ENCODE assay signal across 10 cellular contexts in the genomic region with DNA sequence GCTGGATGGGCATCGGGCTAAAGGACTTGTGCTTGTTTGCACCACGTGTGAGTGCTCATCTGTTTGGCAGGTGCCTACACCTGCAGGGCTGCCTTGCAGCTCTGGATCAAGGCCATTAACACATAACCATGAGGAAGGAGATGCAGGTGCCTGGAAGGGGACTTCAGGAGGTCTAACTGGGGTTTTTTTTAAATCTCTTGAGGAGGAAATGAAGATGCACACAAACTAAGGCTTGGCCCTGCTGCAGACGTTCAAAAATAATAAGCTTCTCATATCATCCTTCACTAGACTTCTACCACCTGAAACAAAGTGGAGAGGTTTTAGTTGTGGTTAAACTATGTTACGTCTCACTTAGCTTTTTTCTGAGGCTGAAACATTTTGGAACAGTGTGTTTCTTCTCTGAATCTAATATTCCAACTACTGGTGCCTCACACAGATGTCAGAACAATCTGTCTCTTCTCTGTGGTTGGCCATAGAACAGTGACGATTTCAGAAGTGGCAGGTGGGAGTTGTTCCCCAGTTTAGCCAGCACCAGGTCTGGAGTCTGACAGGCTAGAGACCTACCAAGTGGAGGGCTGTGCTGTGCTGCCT. TPM values are rescaled to one million over a fixed set of nuclear protein-coding genes. Genes with fewer than 3 reads are reported as not detected.
DNase-seq lines count a peak whose midpoint lies in the region; ATAC-seq and TF ChIP-seq lines count a peak whose summit lies in the region.
"Had no signal": no experiment of that assay in that cellular context is flagged by ENCODE, and none has a peak within 500 bp of the region (broad histone marks: within the 10 kb centered on the region; RNA-seq: fewer than 3 reads in every experiment).

No MANE protein-coding gene starts in this region.

- H4K91ac ChIP-seq in trophoblast cell (ENCODE audit: low read depth, low read length), result no peak overlapping the region

- H3K4me1 ChIP-seq in DND-41 (ENCODE audit: insufficient read depth, low read length) (peaks cover 8% of the 10 kb centered on the region; the same call in 1 of the 2 replicates), OCI-LY1 (ENCODE audit: insufficient read depth, low read length, severe bottlenecking) (peaks cover 99% of the 10 kb centered on the region), trophoblast cell (ENCODE audit: control insufficient read depth in 1 of 2, insufficient read depth in 2 of 2, low read length in 2 of 2) (peaks cover 14 to 23% of the 10 kb centered on the region in 2 experiments)

- H3K9ac ChIP-seq in DND-41 (ENCODE audit: low read depth, low read length), result no peak overlapping the region
- H3K9ac ChIP-seq in OCI-LY1 (ENCODE audit: low read length), result peak overlapping the region; percentile 34; the same call in 1 of the 2 replicates
- no peak overlapping the region for H3K9ac ChIP-seq in trophoblast cell (ENCODE audit: low read length)

- H4K8ac ChIP-seq in trophoblast cell (ENCODE audit: low read depth, low read length), result no peak overlapping the region

- peaks cover 11% of the 10 kb centered on the region for H3K79me1 ChIP-seq in trophoblast cell (ENCODE audit: low read length)

- DNase-seq in DND-41, result no peak
- DNase-seq in Right ventricle myocardium superior, result no peak
- no peak for DNase-seq in AG20443 (ENCODE audit: low spot score)
- DNase-seq in trophoblast cell, result no peak
- DNase-seq: activated effector memory CD4-positive, alpha-beta T cell treated with anti-CD3 and anti-CD28 coated beads, Interleukin-2, amount 50 U/mL, for 16 hours had no signal

- H3K79me2 ChIP-seq in DND-41 (ENCODE audit: insufficient read depth, low read length), result peaks cover 86% of the 10 kb centered on the region
- H3K79me2 ChIP-seq in OCI-LY1 (ENCODE audit: insufficient read depth, low read length), result peaks cover 62% of the 10 kb centered on the region
- peaks cover 5% of the 10 kb centered on the region for H3K79me2 ChIP-seq in trophoblast cell (ENCODE audit: control insufficient read depth, insufficient read depth, low read length, poor library complexity)

- no peak overlapping the region for H2BK120ac ChIP-seq in trophoblast cell (ENCODE audit: insufficient read depth, low read length, poor library complexity)

- H2AK5ac ChIP-seq in trophoblast cell (ENCODE audit: low read length), result no peak overlapping the region

- H2AFZ ChIP-seq in DND-41 (ENCODE audit: low read depth, low read length) (no peak overlapping the region), OCI-LY1 (ENCODE audit: low read length) (no peak overlapping the region), trophoblast cell (ENCODE audit: insufficient read depth, low read length, poor library complexity) (no peak overlapping the region)

- WGBS in trophoblast cell (ENCODE audit: extremely low coverage, insufficient coverage, insufficient read length), result no CpG with 5 or more reads among the region's 5 CpGs

- no peak overlapping the region for H2BK5ac ChIP-seq in trophoblast cell (ENCODE audit: low read depth, low read length, poor library complexity)

- peaks cover 59% of the 10 kb centered on the region for H4K20me1 ChIP-seq in DND-41 (ENCODE audit: insufficient read depth, low read length)
- no peaks in the 10 kb centered on the region for H4K20me1 ChIP-seq in OCI-LY1 (ENCODE audit: insufficient read depth, low read length)

- H3F3A ChIP-seq in OCI-LY1 (ENCODE audit: insufficient read depth, low read length), result peaks cover 24% of the 10 kb centered on the region; the same call in 1 of the 2 replicates

- H2BK12ac ChIP-seq in trophoblast cell (ENCODE audit: low read length), result no peak overlapping the region

- intact Hi-C loops in Right ventricle myocardium superior (cut with DNase I), result no loop called here

- TF ChIP-seq CTCF in DND-41 (IDR thresholded peaks at IDR 0.05; ENCODE audit: borderline replicate concordance, extremely low read depth, low read length, poor library complexity, severe bottlenecking) (no peak), OCI-LY1 (IDR thresholded peaks at IDR 0.05; ENCODE audit: low read length) (no peak)

- no peak overlapping the region for H3K4ac ChIP-seq in trophoblast cell (ENCODE audit: low read depth, low read length)

- ATAC-seq in DND-41 (ENCODE audit: insufficient read depth, low read depth), result peak; percentile 64
- ATAC-seq in GM19395 (IDR thresholded peaks at IDR 0.05; ENCODE audit: unreplicated experiment), result peak; percentile 55
- ATAC-seq in HG03060 (IDR thresholded peaks at IDR 0.05; ENCODE audit: low read depth, unreplicated experiment), result peak; percentile 27
- ATAC-seq in Right ventricle myocardium superior (ENCODE audit: poor library complexity), result no peak
- ATAC-seq in esophagus mucosa, result no peak

- H3K36me3 ChIP-seq in DND-41 (ENCODE audit: insufficient read depth, low read length) (peaks cover 93% of the 10 kb centered on the region), OCI-LY1 (ENCODE audit: insufficient read depth, low read length) (peaks cover 99% of the 10 kb centered on the region), trophoblast cell (ENCODE audit: control insufficient read depth in 1 of 2, insufficient read depth in 2 of 2, low read length in 2 of 2) (peaks cover 53 to 65% of the 10 kb centered on the region in 2 experiments)

- H3K4me3 ChIP-seq in DND-41 (ENCODE audit: low read depth in 1 of 2, low read length in 2 of 2), result no peak overlapping the region
- H3K4me3 ChIP-seq in OCI-LY1 (ENCODE audit: low read depth, low read length, poor library complexity, severe bottlenecking), result peak overlapping the region; percentile 2
- no peak overlapping the region for H3K4me3 ChIP-seq in trophoblast cell (ENCODE audit: low read depth, low read length)
- H3K4me3 ChIP-seq: vagina had no signal

- no peak overlapping the region for H3K4me2 ChIP-seq in DND-41 (ENCODE audit: insufficient read depth, low read length)
- H3K4me2 ChIP-seq in OCI-LY1 (ENCODE audit: low read length), result peak overlapping the region; percentile 54
- H3K4me2 ChIP-seq in trophoblast cell (ENCODE audit: low read length), result no peak overlapping the region

- H3K9me3 ChIP-seq in DND-41 (ENCODE audit: insufficient read depth, low read length, severe bottlenecking) (no peaks in the 10 kb centered on the region), OCI-LY1 (ENCODE audit: low read length) (no peaks in the 10 kb centered on the region), trophoblast cell (ENCODE audit: insufficient read depth, low read depth, low read length) (peaks cover 1% of the 10 kb centered on the region)
- H3K9me3 ChIP-seq: vagina had no signal

- no peak overlapping the region for H3K18ac ChIP-seq in trophoblast cell (ENCODE audit: low read length)

- H4K12ac ChIP-seq in trophoblast cell (ENCODE audit: low read depth, low read length), result no peak overlapping the region

- H3K27me3 ChIP-seq in DND-41 (ENCODE audit: insufficient read depth, low read length, poor library complexity) (no peaks in the 10 kb centered on the region), OCI-LY1 (ENCODE audit: insufficient read depth, low read length) (no peaks in the 10 kb centered on the region), trophoblast cell (ENCODE audit: insufficient read depth, low read length) (no peaks in the 10 kb centered on the region)
- H3K27me3 ChIP-seq: vagina had no signal

- H3K14ac ChIP-seq in trophoblast cell (ENCODE audit: low read length), result no peak overlapping the region

- no peaks in the 10 kb centered on the region for H3K9me2 ChIP-seq in OCI-LY1 (ENCODE audit: low read depth, low read length)

- H3K23ac ChIP-seq in trophoblast cell (ENCODE audit: low read length), result no peak overlapping the region

- H3K27ac ChIP-seq in DND-41 (ENCODE audit: low read length) (peak overlapping the region; percentile 34; the same call in 1 of the 2 replicates), OCI-LY1 (ENCODE audit: low read depth, low read length, poor library complexity, severe bottlenecking) (peak overlapping the region; percentile 93), trophoblast cell (ENCODE audit: low read depth, low read length) (no peak overlapping the region)
- H3K27ac ChIP-seq: vagina had no signal

RNA-seq across cellular contexts. Expression of a gene that starts 36.5 kb away (rescaled TPM):
- total RNA-seq in Right ventricle myocardium superior (10.8 TPM), esophagus mucosa (16.6 TPM)
- 29.4 and 31.9 TPM in 2 replicates for polyA plus RNA-seq in trophoblast cell (2013)

Comparison
In these comparisons a context has a peak if more than half of its experiments do, and no peak if none do; other contexts are left out.
1. ATAC-seq: peak in DND-41 (single experiment), GM19395 (single experiment) and HG03060 (single experiment); none in Right ventricle myocardium superior (single experiment) and esophagus mucosa (single experiment).